In the genomic region with DNA sequence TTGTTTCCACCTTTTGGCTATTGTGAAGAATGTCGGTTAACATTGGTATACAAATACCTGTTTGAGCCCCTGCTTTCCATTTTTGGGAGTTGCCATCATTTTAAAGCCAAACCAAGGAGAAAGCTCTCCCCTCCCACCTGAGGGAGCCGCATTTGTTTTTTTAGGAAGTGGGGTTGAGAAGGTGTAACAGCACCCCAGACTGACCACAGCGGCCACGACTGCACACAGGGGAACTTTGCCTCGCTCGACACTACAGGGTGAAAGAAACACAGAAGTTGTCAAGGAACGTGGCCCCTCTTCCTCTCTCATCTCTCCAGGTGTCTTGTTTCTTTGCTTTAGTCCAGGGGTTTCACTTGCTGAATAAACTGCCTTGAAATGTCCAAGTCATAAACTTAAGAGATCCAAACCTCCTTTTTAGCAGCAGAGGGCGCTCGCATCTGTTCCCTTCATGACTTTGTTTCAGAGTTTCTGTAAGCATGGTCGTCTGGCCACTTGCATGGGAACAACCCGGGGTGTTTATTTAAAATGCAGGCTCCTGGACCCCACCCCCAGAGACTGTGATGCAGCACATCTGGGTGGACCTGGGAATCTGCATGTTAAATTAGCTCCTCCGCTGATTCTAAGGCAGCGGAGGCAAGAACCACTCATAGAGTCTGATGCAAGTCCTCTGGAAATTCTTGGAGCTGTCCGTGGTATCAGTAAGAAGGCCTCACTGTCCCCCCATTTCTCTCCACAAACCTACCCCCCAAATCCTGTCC, we compare ENCODE assay signal across 8 cellular contexts. TPM values are rescaled to one million over a fixed set of nuclear protein-coding genes. Genes with fewer than 3 reads are reported as not detected.
DNase-seq lines count a peak whose midpoint lies in the region; ATAC-seq and TF ChIP-seq lines count a peak whose summit lies in the region.

No MANE protein-coding gene starts in this region.

- H3K9me3 Mint-ChIP-seq in osteocyte (ENCODE audit: unreplicated experiment): no peaks in the 10 kb centered on the region

- H3K27me3 ChIP-seq in AG04450 (ENCODE audit: control insufficient read depth, insufficient read depth, low read length): peaks cover 2% of the 10 kb centered on the region

- CTCF ChIA-PET in AG04450 (lab: Charles Lee): interaction anchor here (0.6 to 5.8 kb wide), 12 partner anchors 12 to 853 kb away, joined by 3 to 378 read pairs (median 4); no protein-coding TSS in a partner anchor

- ATAC-seq in HG03565 (IDR thresholded peaks at IDR 0.05; ENCODE audit: unreplicated experiment): no peak
- no peak for ATAC-seq in GM18505 (IDR thresholded peaks at IDR 0.05; ENCODE audit: unreplicated experiment)

- H3K36me3 Mint-ChIP-seq in osteocyte (ENCODE audit: unreplicated experiment): no peaks in the 10 kb centered on the region

- no peak overlapping the region for H3K27ac Mint-ChIP-seq in osteocyte (ENCODE audit: unreplicated experiment)

- peaks cover 9% of the 10 kb centered on the region for H3K27me3 Mint-ChIP-seq in osteocyte (ENCODE audit: unreplicated experiment)

- H3K27ac ChIP-seq in AG04450 (ENCODE audit: low read depth, low read length): no peak overlapping the region

- no peak for TF ChIP-seq POLR2A in GM18505 (IDR thresholded peaks at IDR 0.05; ENCODE audit: borderline replicate concordance, extremely low read depth, insufficient read depth, insufficient read length)

- DNase-seq in AG04450 (ENCODE audit: low read depth, low spot score) (no peak), GM19240 (ENCODE audit: insufficient read length, low spot score) (peak; percentile 24), NCI-H748 (lab: John Stamatoyannopoulos, UW; ENCODE audit: unreplicated experiment) (peak; percentile 70), fibroblast of mammary gland (ENCODE audit: low read depth) (peak; percentile 68), osteocyte (ENCODE audit: extremely low spot score, unreplicated experiment) (no peak)
- peak; percentile 66 for DNase-seq in activated CD8-positive, alpha-beta memory T cell treated with anti-CD3 and anti-CD28 coated beads, Interleukin-2, amount 50 U/mL, for 48 hours

- H3K4me3 ChIP-seq in AG04450 (ENCODE audit: low read depth, low read length) (no peak overlapping the region), fibroblast of mammary gland (ENCODE audit: control insufficient read depth, low read depth, low read length) (no peak overlapping the region)

- peak; percentile 79 for TF ChIP-seq CTCF in AG04450 (IDR thresholded peaks at IDR 0.05; ENCODE audit: low read depth, low read length)
- TF ChIP-seq CTCF in fibroblast of mammary gland (conservative IDR thresholded peaks at IDR 0.05; ENCODE audit: control insufficient read depth, insufficient read depth, low read depth, low read length): peak; percentile 81
- peak; percentile 71 for TF ChIP-seq CTCF in osteocyte (IDR thresholded peaks at IDR 0.05)

- POLR2A ChIA-PET in AG04450 (lab: Yijun Ruan, JAX): no interaction called here

- H3K4me3 Mint-ChIP-seq in osteocyte (ENCODE audit: unreplicated experiment): no peak overlapping the region

- peaks cover 33% of the 10 kb centered on the region for H3K4me1 Mint-ChIP-seq in osteocyte (ENCODE audit: unreplicated experiment)

- no peaks in the 10 kb centered on the region; the same call in 1 of the 2 replicates for H3K9me3 ChIP-seq in AG04450 (ENCODE audit: control insufficient read depth, insufficient read depth, low read length)

RNA-seq across cellular contexts. Expression of a gene that starts 2.1 kb away (rescaled TPM):
- polyA plus RNA-seq in AG04450 (2011; rRNA removed): 4.6 and 5.4 TPM in 2 replicates
- polyA minus RNA-seq in AG04450 (2011; rRNA and poly(A)+ RNA removed): 5.7 and 6.1 TPM in 2 replicates
- 6.0 and 7.9 TPM in 2 replicates for total RNA-seq in osteocyte

Comparison
In these comparisons a context has a peak if more than half of its experiments do, and no peak if none do; other contexts are left out.
1. DNase-seq: peak in GM19240 (single experiment), NCI-H748 (single experiment), activated CD8-positive, alpha-beta memory T cell treated with anti-CD3 and anti-CD28 coated beads, Interleukin-2, amount 50 U/mL, for 48 hours (single experiment) and fibroblast of mammary gland (single experiment); none in AG04450 (single experiment) and osteocyte (single experiment).
2. Peak in every context shown above with its lines, with median percentiles within 50 percentile points of each other: CTCF ChIP-seq.